Comparison of ENCODE assay signal across 22 cellular contexts in genomic region chr9:22041329-22041728, GRCh38. TPM values are rescaled to one million over a fixed set of nuclear protein-coding genes. Genes with fewer than 3 reads are reported as not detected.
DNase-seq lines count a peak whose midpoint lies in the region; ATAC-seq and TF ChIP-seq lines count a peak whose summit lies in the region.
"Had no signal": no experiment of that assay in that cellular context is flagged by ENCODE, and none has a peak within 500 bp of the region (broad histone marks: within the 10 kb centered on the region; RNA-seq: fewer than 3 reads in every experiment).

No MANE protein-coding gene starts in this region.

- H3K9me3 Mint-ChIP-seq in naive thymus-derived CD8-positive, alpha-beta T cell: no peaks in the 10 kb centered on the region
- H3K9me3 Mint-ChIP-seq: activated CD4-positive, alpha-beta memory T cell treated with anti-CD3 and anti-CD28 coated beads, Interleukin-2, amount 10 ng/mL, durations not matched to agents 7 days and 5 days; activated naive CD8-positive, alpha-beta T cell treated with anti-CD3 and anti-CD28 coated beads, Interleukin-2, amount 50 U/mL, for 24 hours; CD14-positive monocyte; T-cell had no signal

- no peaks in the 10 kb centered on the region for H3K36me3 Mint-ChIP-seq in naive thymus-derived CD8-positive, alpha-beta T cell
- H3K36me3 Mint-ChIP-seq: CD14-positive monocyte, T-cell had no signal

- no peaks in the 10 kb centered on the region for H3K27me3 ChIP-seq in Peyer's patch
- H3K27me3 ChIP-seq in colonic mucosa: no peaks in the 10 kb centered on the region
- no peaks in the 10 kb centered on the region for H3K27me3 ChIP-seq in mucosa of rectum (ENCODE audit: control insufficient read depth in 2 of 2, insufficient read depth in 2 of 2, low read length in 2 of 2)
- H3K27me3 ChIP-seq in subcutaneous abdominal adipose tissue (ENCODE audit: control insufficient read depth in 5 of 5, insufficient read depth in 4 of 5, low read length in 5 of 5): no peaks in the 10 kb centered on the region
- H3K27me3 ChIP-seq: tibial artery had no signal

- intact Hi-C loops in colonic mucosa (cut with DNase I) (loop anchor here (10.0 kb wide), 1 partner anchor 73 kb away; no protein-coding TSS in a partner anchor), Right ventricle myocardium inferior (cut with DNase I) (no loop called here)

- no peak overlapping the region for H3K27ac Mint-ChIP-seq in naive thymus-derived CD8-positive, alpha-beta T cell

- peak in 1 of 2 donors; percentile 44 for TF ChIP-seq POLR2A in Peyer's patch (IDR thresholded peaks at IDR 0.05)

- H3K27me3 Mint-ChIP-seq in naive thymus-derived CD8-positive, alpha-beta T cell: peaks cover 0 to 2% (median 0%) of the 10 kb centered on the region in 5 donors

- H3K9ac ChIP-seq in colonic mucosa (ENCODE audit: low read depth in 2 of 2, low read length in 2 of 2) (peak overlapping the region in 1 of 2 donors; percentile 9), mucosa of rectum (ENCODE audit: low read depth in 1 of 2, low read length in 2 of 2) (peak overlapping the region in 1 of 2 donors; percentile 29), subcutaneous abdominal adipose tissue (ENCODE audit: low read length in 5 of 5) (no peak overlapping the region)

- no peak for ATAC-seq in Right ventricle myocardium inferior
- ATAC-seq in naive thymus-derived CD8-positive, alpha-beta T cell: no peak

- peaks cover 1 to 26% (median 6%) of the 10 kb centered on the region in 4 donors for H3K4me1 Mint-ChIP-seq in naive thymus-derived CD8-positive, alpha-beta T cell

- POLR2A ChIA-PET in naive thymus-derived CD8-positive, alpha-beta T cell (lab: Charles Lee): no interaction called here

- H3K4me3 ChIP-seq in Peyer's patch (peak overlapping the region in 1 of 4 donors; percentile 22), colonic mucosa (no peak overlapping the region), mucosa of rectum (ENCODE audit: low read length in 2 of 2) (peak overlapping the region; percentile 11 to 45), subcutaneous abdominal adipose tissue (ENCODE audit: low read depth in 1 of 5, low read length in 5 of 5) (no peak overlapping the region)
- H3K4me3 ChIP-seq: lung, tibial artery had no signal

- H3K27ac ChIP-seq in Peyer's patch: peak overlapping the region in 3 of 4 donors; percentile 33 to 79 (median 76)
- H3K27ac ChIP-seq in colonic mucosa: peak overlapping the region; percentile 61
- H3K27ac ChIP-seq in mucosa of rectum (ENCODE audit: low read depth in 2 of 2, low read length in 2 of 2): peak overlapping the region; percentile 59 to 88
- peak overlapping the region; percentile 87 for H3K27ac ChIP-seq in subcutaneous abdominal adipose tissue (ENCODE audit: low read depth, low read length)
- H3K27ac ChIP-seq: neutrophil, tibial artery had no signal

- H3K9me3 ChIP-seq in Peyer's patch: no peaks in the 10 kb centered on the region
- H3K9me3 ChIP-seq in colonic mucosa: no peaks in the 10 kb centered on the region
- H3K9me3 ChIP-seq in mucosa of rectum (ENCODE audit: control insufficient read depth in 2 of 2, low read length in 2 of 2): no peaks in the 10 kb centered on the region
- no peaks in the 10 kb centered on the region for H3K9me3 ChIP-seq in subcutaneous abdominal adipose tissue (ENCODE audit: control insufficient read depth in 5 of 5, low read length in 5 of 5)
- H3K9me3 ChIP-seq: neutrophil, tibial artery had no signal

- DNase-seq in Peyer's patch (no peak), colonic mucosa (no peak), NCI-H524 (lab: John Stamatoyannopoulos, UW) (no peak), COLO829 (ENCODE audit: low spot score) (no peak), Right ventricle myocardium inferior (ENCODE audit: missing footprints) (no peak)
- DNase-seq in naive thymus-derived CD8-positive, alpha-beta T cell: no peak
- DNase-seq: activated CD4-positive, alpha-beta memory T cell treated with anti-CD3 and anti-CD28 coated beads, Interleukin-2, amount 10 ng/mL, durations not matched to agents 7 days and 5 days; activated effector memory CD4-positive, alpha-beta T cell treated with anti-CD3 and anti-CD28 coated beads, Interleukin-2, amount 50 U/mL, for 16 hours; activated naive CD8-positive, alpha-beta T cell treated with anti-CD3 and anti-CD28 coated beads, Interleukin-2, amount 50 U/mL, for 24 hours; cortex of kidney; NCI-H1092 treated with DMSO at 0.1 percent for 48 hours; NCI-H2081; SIG-M5; stimulated activated CD4-positive, alpha-beta T cell treated with anti-CD3 and anti-CD28 coated beads, Interleukin-4, amount 100 ng/mL, for 4 hours; stimulated activated naive CD4-positive, alpha-beta T cell treated with Interleukin-2 at 50 U/mL for 16 hours; T-cell; tibial artery had no signal

- H3K4me1 ChIP-seq in Peyer's patch: peaks cover 0 to 27% (median 1%) of the 10 kb centered on the region in 4 donors
- no peaks in the 10 kb centered on the region for H3K4me1 ChIP-seq in colonic mucosa
- H3K4me1 ChIP-seq in mucosa of rectum (ENCODE audit: control insufficient read depth in 2 of 2, insufficient read depth in 2 of 2, low read length in 2 of 2): peaks cover 20 to 34% of the 10 kb centered on the region in 2 donors
- peaks cover 0 to 60% (median 26%) of the 10 kb centered on the region in 5 donors for H3K4me1 ChIP-seq in subcutaneous abdominal adipose tissue (ENCODE audit: control insufficient read depth in 5 of 5, insufficient read depth in 5 of 5, low read length in 5 of 5)
- H3K4me1 ChIP-seq: tibial artery had no signal

- H3K36me3 ChIP-seq in Peyer's patch: no peaks in the 10 kb centered on the region
- H3K36me3 ChIP-seq in colonic mucosa: no peaks in the 10 kb centered on the region
- H3K36me3 ChIP-seq in mucosa of rectum (ENCODE audit: control insufficient read depth in 2 of 2, insufficient read depth in 2 of 2, low read length in 2 of 2): no peaks in the 10 kb centered on the region
- no peaks in the 10 kb centered on the region for H3K36me3 ChIP-seq in subcutaneous abdominal adipose tissue (ENCODE audit: control insufficient read depth in 5 of 5, insufficient read depth in 5 of 5, low read length in 5 of 5)
- H3K36me3 ChIP-seq: neutrophil, tibial artery had no signal

- no peak for TF ChIP-seq CTCF in Peyer's patch (IDR thresholded peaks at IDR 0.05)
- no peak for TF ChIP-seq CTCF in colonic mucosa (IDR thresholded peaks at IDR 0.05)

- H3K4me3 Mint-ChIP-seq in naive thymus-derived CD8-positive, alpha-beta T cell: no peak overlapping the region
- H3K4me3 Mint-ChIP-seq: activated CD4-positive, alpha-beta memory T cell treated with anti-CD3 and anti-CD28 coated beads, Interleukin-2, amount 10 ng/mL, durations not matched to agents 7 days and 5 days; activated naive CD8-positive, alpha-beta T cell treated with anti-CD3 and anti-CD28 coated beads, Interleukin-2, amount 50 U/mL, for 24 hours; T-cell had no signal

RNA-seq across cellular contexts. Expression of gene CDKN2B, which starts 32.2 kb away (rescaled TPM):
- 100 to 1,000 TPM in 3 of 4 donors, 10 to 100 TPM in 1; 15.7 to 375 (median 228) TPM for total RNA-seq in Peyer's patch
- total RNA-seq in colonic mucosa: 10 to 100 TPM; 57.0 to 76.6 TPM
- 3.0 TPM for total RNA-seq in Right ventricle myocardium inferior
- not detected for total RNA-seq in naive thymus-derived CD8-positive, alpha-beta T cell
- polyA plus RNA-seq in naive thymus-derived CD8-positive, alpha-beta T cell: under 1 TPM in 2 of 3 donors, not detected in 1; 0.17 to 0.31 TPM

RNA-seq across cellular contexts. Expression of gene CDKN2B-AS1, which starts 46.7 kb away (rescaled TPM):
- total RNA-seq in Peyer's patch (100 to 1,000 TPM in 1 of 4 donors, 10 to 100 TPM in 3; 22.7 to 129 (median 52.0) TPM), colonic mucosa (10 to 100 TPM; 39.7 to 73.7 TPM), Right ventricle myocardium inferior (not detected)
- total RNA-seq in naive thymus-derived CD8-positive, alpha-beta T cell: under 1 TPM in 1 of 2 experiments, not detected in 1; 0.60 TPM
- polyA plus RNA-seq in naive thymus-derived CD8-positive, alpha-beta T cell: not detected

RNA-seq across cellular contexts. Expression of gene CDKN2A, which starts 47.1 kb away (rescaled TPM):
- 10 to 100 TPM in 3 of 4 donors, not detected in 1; 12.9 to 37.1 (median 20.8) TPM for total RNA-seq in Peyer's patch
- total RNA-seq in colonic mucosa: 1 to 10 TPM; 1.3 to 2.9 TPM
- total RNA-seq in Right ventricle myocardium inferior: 0.49 TPM
- total RNA-seq in naive thymus-derived CD8-positive, alpha-beta T cell: under 1 TPM; 0.60 to 0.94 TPM
- 1 to 10 TPM in 1 of 3 donors, under 1 TPM in 1, not detected in 1; 0.16 to 4.6 TPM for polyA plus RNA-seq in naive thymus-derived CD8-positive, alpha-beta T cell

Comparison
In these comparisons a context has a peak if more than half of its experiments do, and no peak if none do; other contexts are left out.
1. H3K4me3 ChIP-seq: peak in mucosa of rectum (2 of 2); none in colonic mucosa (single experiment) and subcutaneous abdominal adipose tissue (0 of 5).
2. RNA of gene CDKN2B-AS1, which starts 46.7 kb away (total RNA-seq): 22.7 to 129 TPM in Peyer's patch and 39.7 to 73.7 TPM in colonic mucosa; 0.60 TPM in naive thymus-derived CD8-positive, alpha-beta T cell and not detected in Right ventricle myocardium inferior (single experiment); every median in the first group is over 10 times any median in the second.
3. Peak in every context shown above with its lines, with median percentiles within 50 percentile points of each other: H3K27ac ChIP-seq.